ENCODE assay signal across 18 cellular contexts in genomic region chr20:38550274-38550673, GRCh38. TPM values are rescaled to one million over a fixed set of nuclear protein-coding genes. Genes with fewer than 3 reads are reported as not detected.
DNase-seq lines count a peak whose midpoint lies in the region; ATAC-seq, FAIRE-seq and TF ChIP-seq lines count a peak whose summit lies in the region.
"Had no signal": no experiment of that assay in that cellular context is flagged by ENCODE, and none has a peak within 500 bp of the region (broad histone marks: within the 10 kb centered on the region; RNA-seq: fewer than 3 reads in every experiment).

No MANE protein-coding gene starts in this region.

- intact Hi-C loops in CD4-positive, alpha-beta T cell (cut with DNase I, micrococcal nuclease): no loop called here

- CTCF ChIA-PET in WTC11 (lab: Charles Lee): interaction anchor here (0.6 kb wide), 1 partner anchor 32 kb away, joined by 4 read pairs; no protein-coding TSS in a partner anchor
- CTCF ChIA-PET in CD4-positive, alpha-beta T cell (lab: Charles Lee): no interaction called here

- peak; percentile 52; the same call in 1 of the 2 replicates for ATAC-seq in WTC11
- ATAC-seq in CD4-positive, alpha-beta T cell (ENCODE audit: poor library complexity): no peak
- ATAC-seq: natural killer cell treated with Interleukin-12 subunit alpha and Interleukin-12 subunit beta and Interleukin-15 and Interleukin-18, amount 100 ng/mL, for 72 hours; SK-N-SH treated with all-trans-retinoic acid at 6 μM for 48 hours had no signal

- H3K27ac ChIP-seq in CD4-positive, alpha-beta T cell (ENCODE audit: low read depth, low read length): no peak overlapping the region
- H3K27ac ChIP-seq: skin epidermis, thoracic aorta had no signal

- no peak for TF ChIP-seq CTCF in WTC11 (IDR thresholded peaks at IDR 0.05)
- peak; percentile 49 for TF ChIP-seq CTCF in neural crest cell (conservative IDR thresholded peaks at IDR 0.05)
- TF ChIP-seq CTCF in CD4-positive, alpha-beta T cell (IDR thresholded peaks at IDR 0.05): no peak

- H3K4me3 Mint-ChIP-seq in WTC11: no peak overlapping the region
- no peak overlapping the region for H3K4me3 Mint-ChIP-seq in neural crest cell
- no peak overlapping the region for H3K4me3 Mint-ChIP-seq in CD4-positive, alpha-beta T cell
- H3K4me3 Mint-ChIP-seq: natural killer cell treated with Interleukin-12 subunit alpha and Interleukin-12 subunit beta and Interleukin-15 and Interleukin-18, amount 100 ng/mL, for 72 hours had no signal

- H3K9me3 ChIP-seq in CD4-positive, alpha-beta T cell (ENCODE audit: control insufficient read depth, low read length): no peaks in the 10 kb centered on the region
- H3K9me3 ChIP-seq: thoracic aorta had no signal

- POLR2A ChIA-PET in WTC11 (lab: Charles Lee): no interaction called here
- POLR2A ChIA-PET in CD4-positive, alpha-beta T cell (lab: Charles Lee): no interaction called here

- H3K27ac Mint-ChIP-seq in WTC11: no peak overlapping the region
- no peak overlapping the region for H3K27ac Mint-ChIP-seq in neural crest cell (ENCODE audit: unreplicated experiment)
- no peak overlapping the region for H3K27ac Mint-ChIP-seq in CD4-positive, alpha-beta T cell
- H3K27ac Mint-ChIP-seq: natural killer cell treated with Interleukin-12 subunit alpha and Interleukin-12 subunit beta and Interleukin-15 and Interleukin-18, amount 100 ng/mL, for 72 hours had no signal

- H3K36me3 Mint-ChIP-seq in WTC11: peaks cover 30% of the 10 kb centered on the region
- H3K36me3 Mint-ChIP-seq in neural crest cell (ENCODE audit: low read depth): peaks cover 14% of the 10 kb centered on the region
- H3K36me3 Mint-ChIP-seq in CD4-positive, alpha-beta T cell (ENCODE audit: low read depth): peaks cover 36% of the 10 kb centered on the region

- H3K27me3 Mint-ChIP-seq in WTC11 (ENCODE audit: low read depth) (no peaks in the 10 kb centered on the region), neural crest cell (ENCODE audit: low read depth) (no peaks in the 10 kb centered on the region)
- no peaks in the 10 kb centered on the region for H3K27me3 Mint-ChIP-seq in CD4-positive, alpha-beta T cell
- H3K27me3 Mint-ChIP-seq: natural killer cell treated with Interleukin-12 subunit alpha and Interleukin-12 subunit beta and Interleukin-15 and Interleukin-18, amount 100 ng/mL, for 72 hours had no signal

- peak; percentile 19 for DNase-seq in DMS53 (lab: John Stamatoyannopoulos, UW)
- no peak for DNase-seq in DMS53 treated with DMSO at 0.1 percent for 48 hours (lab: John Stamatoyannopoulos, UW; ENCODE audit: unreplicated experiment)
- DNase-seq in HTR-8/SVneo (ENCODE audit: insufficient read length, low spot score): peak; percentile 26
- no peak for DNase-seq in WTC11 (ENCODE audit: low spot score)
- no peak for DNase-seq in neural crest cell (ENCODE audit: low read depth, low spot score)
- no peak for DNase-seq in superior temporal gyrus (ENCODE audit: extremely low spot score)
- no peak for DNase-seq in pons (ENCODE audit: low spot score)
- DNase-seq in CD4-positive, alpha-beta T cell: no peak
- DNase-seq: activated CD4-positive, CD25-positive, alpha-beta regulatory T cell; activated T-cell treated with anti-CD3 and anti-CD28 coated beads, Interleukin-2, amount 50 U/mL, for 48 hours; aorta; effector memory CD4-positive, alpha-beta T cell; glutamatergic neuron had no signal

- no peaks in the 10 kb centered on the region for H3K9me3 Mint-ChIP-seq in WTC11
- no peaks in the 10 kb centered on the region for H3K9me3 Mint-ChIP-seq in neural crest cell
- H3K9me3 Mint-ChIP-seq in CD4-positive, alpha-beta T cell: peaks cover 2% of the 10 kb centered on the region
- H3K9me3 Mint-ChIP-seq: natural killer cell treated with Interleukin-12 subunit alpha and Interleukin-12 subunit beta and Interleukin-15 and Interleukin-18, amount 100 ng/mL, for 72 hours had no signal

- no peaks in the 10 kb centered on the region for H3K27me3 ChIP-seq in CD4-positive, alpha-beta T cell (ENCODE audit: control insufficient read depth, insufficient read depth, low read length)

- no peak for FAIRE-seq in HTR-8/SVneo (lab: Jason Lieb, UNC)

- H3K4me1 Mint-ChIP-seq in WTC11 (no peaks in the 10 kb centered on the region), neural crest cell (peaks cover 5% of the 10 kb centered on the region)
- H3K4me1 Mint-ChIP-seq in CD4-positive, alpha-beta T cell (ENCODE audit: low read depth): peaks cover 20% of the 10 kb centered on the region

TF ChIP-seq in WTC11, 78 proteins besides CTCF, POLR2A, EP300 and RAD21 (continues in another document):
- TF ChIP-seq FOXP1 (CRISPR knock-in tag; IDR thresholded peaks at IDR 0.05; ENCODE audit: borderline replicate concordance): no peak
- no peak for TF ChIP-seq ZNF671 (CRISPR knock-in tag; IDR thresholded peaks at IDR 0.05)
- TF ChIP-seq FOXK1 (CRISPR knock-in tag; IDR thresholded peaks at IDR 0.05): no peak
- TF ChIP-seq IRF2 (CRISPR knock-in tag; IDR thresholded peaks at IDR 0.05; ENCODE audit: borderline replicate concordance, low read depth): no peak
- no peak for TF ChIP-seq NFYB (CRISPR knock-in tag; conservative IDR thresholded peaks at IDR 0.05; ENCODE audit: low read depth)
- TF ChIP-seq NFE2L1 (CRISPR knock-in tag; IDR thresholded peaks at IDR 0.05): no peak
- TF ChIP-seq ZNF416 (CRISPR knock-in tag; IDR thresholded peaks at IDR 0.05): no peak
- TF ChIP-seq STAT6 (CRISPR knock-in tag; conservative IDR thresholded peaks at IDR 0.05; ENCODE audit: low read depth): no peak
- no peak for TF ChIP-seq ERG (CRISPR knock-in tag; IDR thresholded peaks at IDR 0.05)
- no peak for TF ChIP-seq ARID4B (CRISPR knock-in tag; IDR thresholded peaks at IDR 0.05; ENCODE audit: borderline replicate concordance)

RNA-seq across cellular contexts. Expression of gene ADIG, which starts 30.7 kb away (rescaled TPM):
- total RNA-seq in WTC11 (2021): not detected in 3 replicates
- total RNA-seq in neural crest cell: not detected in 2 replicates
- not detected for total RNA-seq in CD4-positive, alpha-beta T cell
- total RNA-seq: A172, aorta, thoracic aorta had no signal

RNA-seq across cellular contexts. Expression of gene ARHGAP40, which starts 51.3 kb away (rescaled TPM):
- 0.46 to 0.72 TPM (median 0.60 TPM) in 3 replicates for total RNA-seq in WTC11 (2021)
- total RNA-seq in neural crest cell: not detected in 2 replicates
- not detected for total RNA-seq in CD4-positive, alpha-beta T cell
- total RNA-seq: A172; aorta; natural killer cell treated with Interleukin-12 subunit alpha and Interleukin-12 subunit beta and Interleukin-15 and Interleukin-18, amount 100 ng/mL, for 72 hours; thoracic aorta had no signal

Comparison
In these comparisons a context has a peak if more than half of its experiments do, and no peak if none do; other contexts are left out.
1. DNase-seq: peak in DMS53 (single experiment) and HTR-8/SVneo (single experiment); none in DMS53 treated with DMSO at 0.1 percent for 48 hours (single experiment), WTC11 (single experiment), neural crest cell (single experiment), superior temporal gyrus (single experiment), pons (single experiment) and CD4-positive, alpha-beta T cell (0 of 10).